Comparison of ENCODE assay signal across 9 cellular contexts in genomic region chrX:100410083-100410590, GRCh38. TPM values are rescaled to one million over a fixed set of nuclear protein-coding genes. Genes with fewer than 3 reads are reported as not detected.
DNase-seq lines count a peak whose midpoint lies in the region; ATAC-seq and TF ChIP-seq lines count a peak whose summit lies in the region.
"Had no signal": no experiment of that assay in that cellular context is flagged by ENCODE, and none has a peak within 500 bp of the region (broad histone marks: within the 10 kb centered on the region; RNA-seq: fewer than 3 reads in every experiment).

TSS of gene PCDH19 (minus strand) at chrX:100410273. CDS start at chrX:100408597, 1,676 bp downstream.

- no peak within 1 kb of the TSS for H4K12ac ChIP-seq in trophoblast cell (ENCODE audit: low read depth, low read length)

- no peak within 1 kb of the TSS for H4K8ac ChIP-seq in trophoblast cell (ENCODE audit: low read depth, low read length)

- H3K23ac ChIP-seq in trophoblast cell (ENCODE audit: low read length), result no peak within 1 kb of the TSS

- H3K4me1 ChIP-seq in left ventricle myocardium inferior (peaks cover 27% of the 10 kb centered on the region), trophoblast cell (ENCODE audit: control insufficient read depth in 1 of 2, insufficient read depth in 2 of 2, low read length in 2 of 2) (peaks cover 8 to 15% of the 10 kb centered on the region in 2 experiments)

- no peak within 1 kb of the TSS for H3K14ac ChIP-seq in trophoblast cell (ENCODE audit: low read length)

- H3K9me3 Mint-ChIP-seq in activated naive CD8-positive, alpha-beta T cell treated with anti-CD3 and anti-CD28 coated beads, Interleukin-2, amount 10 ng/mL, durations not matched to agents 7 days and 5 days, result no peaks in the 10 kb centered on the region

- H3K27me3 ChIP-seq in left ventricle myocardium inferior (ENCODE audit: low read depth), result peaks cover 64% of the 10 kb centered on the region
- peaks cover 47% of the 10 kb centered on the region for H3K27me3 ChIP-seq in trophoblast cell (ENCODE audit: insufficient read depth, low read length)

- H3K4me3 ChIP-seq in left ventricle myocardium inferior (peak within 1 kb of the TSS; percentile 67), trophoblast cell (ENCODE audit: low read depth, low read length) (peak within 1 kb of the TSS; percentile 68)

- H3K4me1 Mint-ChIP-seq in activated naive CD8-positive, alpha-beta T cell treated with anti-CD3 and anti-CD28 coated beads, Interleukin-2, amount 10 ng/mL, durations not matched to agents 7 days and 5 days, result peaks cover 5% of the 10 kb centered on the region

- peak within 1 kb of the TSS; percentile 41 for H2AFZ ChIP-seq in trophoblast cell (ENCODE audit: insufficient read depth, low read length, poor library complexity)

- H3K79me1 ChIP-seq in trophoblast cell (ENCODE audit: low read length), result no peaks in the 10 kb centered on the region

- no peak within 1 kb of the TSS for H3K9ac ChIP-seq in trophoblast cell (ENCODE audit: low read length)
- H3K9ac ChIP-seq: KMS-11 had no signal

- no peak within 1 kb of the TSS for H3K18ac ChIP-seq in trophoblast cell (ENCODE audit: low read length)

- H2BK12ac ChIP-seq in trophoblast cell (ENCODE audit: low read length), result no peak within 1 kb of the TSS

- peak within 1 kb of the TSS; percentile 71 for H3K27ac Mint-ChIP-seq in activated naive CD8-positive, alpha-beta T cell treated with anti-CD3 and anti-CD28 coated beads, Interleukin-2, amount 10 ng/mL, durations not matched to agents 7 days and 5 days

- intact Hi-C loops in left ventricle myocardium inferior (cut with micrococcal nuclease), result no loop called here

- H3K36me3 ChIP-seq in left ventricle myocardium inferior (no peaks in the 10 kb centered on the region), trophoblast cell (ENCODE audit: control insufficient read depth in 1 of 2, insufficient read depth in 2 of 2, low read length in 2 of 2) (no peaks in the 10 kb centered on the region)

- H3K9me3 ChIP-seq in left ventricle myocardium inferior (replicated peaks) (no peaks in the 10 kb centered on the region), trophoblast cell (ENCODE audit: insufficient read depth, low read depth, low read length) (peaks cover 13% of the 10 kb centered on the region)

- H3K27ac ChIP-seq in left ventricle myocardium inferior (replicated peaks) (no peak within 1 kb of the TSS), trophoblast cell (ENCODE audit: low read depth, low read length) (no peak within 1 kb of the TSS)
- H3K27ac ChIP-seq: KMS-11 had no signal

- H2BK5ac ChIP-seq in trophoblast cell (ENCODE audit: low read depth, low read length, poor library complexity), result no peak within 1 kb of the TSS

- POLR2A ChIA-PET in activated naive CD8-positive, alpha-beta T cell treated with anti-CD3 and anti-CD28 coated beads, Interleukin-2, amount 10 ng/mL, durations not matched to agents 7 days and 5 days (lab: Charles Lee), result no interaction called here

- WGBS in trophoblast cell (ENCODE audit: extremely low coverage, insufficient coverage, insufficient read length), result no CpG with 5 or more reads among the region's 49 CpGs

- no peak within 1 kb of the TSS for H2BK120ac ChIP-seq in trophoblast cell (ENCODE audit: insufficient read depth, low read length, poor library complexity)

- ATAC-seq in activated naive CD8-positive, alpha-beta T cell treated with anti-CD3 and anti-CD28 coated beads, Interleukin-2, amount 10 ng/mL, durations not matched to agents 7 days and 5 days (ENCODE audit: low read depth), result peak; percentile 50
- ATAC-seq in GM19455 (IDR thresholded peaks at IDR 0.05; ENCODE audit: unreplicated experiment), result no peak

- peak within 1 kb of the TSS; percentile 83 for H3K4me2 ChIP-seq in trophoblast cell (ENCODE audit: low read length)
- H3K4me2 ChIP-seq: KMS-11 had no signal

- H3K27me3 Mint-ChIP-seq in activated naive CD8-positive, alpha-beta T cell treated with anti-CD3 and anti-CD28 coated beads, Interleukin-2, amount 10 ng/mL, durations not matched to agents 7 days and 5 days, result peaks cover 59% of the 10 kb centered on the region

- H3K4me3 Mint-ChIP-seq in activated naive CD8-positive, alpha-beta T cell treated with anti-CD3 and anti-CD28 coated beads, Interleukin-2, amount 10 ng/mL, durations not matched to agents 7 days and 5 days, result peak within 1 kb of the TSS; percentile 63

- H3K4ac ChIP-seq in trophoblast cell (ENCODE audit: low read depth, low read length), result no peak within 1 kb of the TSS

- H2AK5ac ChIP-seq in trophoblast cell (ENCODE audit: low read length), result no peak within 1 kb of the TSS

- H3K79me2 ChIP-seq in trophoblast cell (ENCODE audit: control insufficient read depth, insufficient read depth, low read length, poor library complexity), result no peaks in the 10 kb centered on the region

- DNase-seq in EL, result peak; percentile 14
- DNase-seq in NCI-H1105 treated with DMSO at 0.1 percent for 48 hours (lab: John Stamatoyannopoulos, UW), result peak; percentile 60
- DNase-seq in activated naive CD8-positive, alpha-beta T cell treated with anti-CD3 and anti-CD28 coated beads, Interleukin-2, amount 10 ng/mL, durations not matched to agents 7 days and 5 days, result peak; percentile 38
- DNase-seq in left ventricle myocardium inferior, result peak; percentile 45
- DNase-seq in trophoblast cell, result peak in 1 of 2 donors; percentile 33
- no peak for DNase-seq in activated gamma-delta T cell (lab: John Stamatoyannopoulos, UW)
- DNase-seq in SHP77 treated with DMSO at 0.1 percent for 48 hours (lab: John Stamatoyannopoulos, UW), result no peak

- H4K91ac ChIP-seq in trophoblast cell (ENCODE audit: low read depth, low read length), result no peak within 1 kb of the TSS

- no peaks in the 10 kb centered on the region for H3K36me3 Mint-ChIP-seq in activated naive CD8-positive, alpha-beta T cell treated with anti-CD3 and anti-CD28 coated beads, Interleukin-2, amount 10 ng/mL, durations not matched to agents 7 days and 5 days

- TF ChIP-seq CTCF in left ventricle myocardium inferior (IDR thresholded peaks at IDR 0.05; ENCODE audit: borderline replicate concordance), result no peak

RNA-seq across cellular contexts. Expression of gene PCDH19, which starts in this region (rescaled TPM):
- total RNA-seq in activated naive CD8-positive, alpha-beta T cell treated with anti-CD3 and anti-CD28 coated beads, Interleukin-2, amount 10 ng/mL, durations not matched to agents 7 days and 5 days, result not detected
- total RNA-seq in left ventricle myocardium inferior, result 0.38 TPM
- 2.3 and 2.5 TPM in 2 replicates for polyA plus RNA-seq in trophoblast cell (2013)

Comparison
In these comparisons a context has a peak if more than half of its experiments do, and no peak if none do; other contexts are left out.
1. Peak in DNase-seq and ATAC-seq in activated naive CD8-positive, alpha-beta T cell treated with anti-CD3 and anti-CD28 coated beads, Interleukin-2, amount 10 ng/mL, durations not matched to agents 7 days and 5 days; RNA of the gene not detected or under 1 TPM.
2. Peak in DNase-seq and H3K4me3 ChIP-seq in left ventricle myocardium inferior; RNA of the gene not detected or under 1 TPM.
3. DNase-seq: peak in EL (single experiment) and NCI-H1105 treated with DMSO at 0.1 percent for 48 hours (single experiment); none in activated gamma-delta T cell (single experiment) and SHP77 treated with DMSO at 0.1 percent for 48 hours (single experiment).